In the genomic region with DNA sequence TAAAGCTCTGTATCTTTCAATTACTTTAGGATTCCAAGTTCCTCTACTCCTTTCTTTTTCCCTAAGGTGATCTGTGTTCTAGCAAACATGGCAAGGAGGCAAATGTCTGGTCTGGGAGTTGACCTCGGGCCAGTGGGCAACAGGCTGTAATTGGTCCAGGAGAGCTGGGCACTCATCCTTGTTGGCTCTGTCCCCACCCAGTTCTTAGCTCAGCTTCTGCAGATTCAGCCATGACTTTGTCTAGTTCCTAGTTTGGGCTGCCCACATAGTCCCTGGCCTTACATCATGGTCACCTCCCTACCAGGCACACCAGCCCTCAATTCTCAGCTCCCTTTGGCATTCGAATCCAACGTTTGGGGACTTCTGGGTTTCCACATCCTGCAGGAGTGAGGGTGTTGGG, we compare ENCODE assay signal across 26 cellular contexts.
"Had no signal": no experiment of that assay in that cellular context is flagged by ENCODE, and none has a peak within 500 bp of the region (broad histone marks: within the 10 kb centered on the region; RNA-seq: fewer than 3 reads in every experiment).

No MANE protein-coding gene starts in this region.

- H3K27ac ChIP-seq: adrenal gland, body of pancreas, epithelial cell of prostate, VCaP had no signal

- H3K9me3 Mint-ChIP-seq: activated CD4-positive, alpha-beta memory T cell treated with anti-CD3 and anti-CD28 coated beads, Interleukin-2, amount 10 ng/mL, durations not matched to agents 7 days and 5 days; activated CD4-positive, alpha-beta T cell treated with anti-CD3 and anti-CD28 coated beads, Interleukin-2, amount 10 ng/mL, durations not matched to agents 7 days and 5 days; activated T-helper 17 cell treated with anti-CD3 and anti-CD28 coated beads, Interleukin-2, amount 50 U/mL, for 72 hours had no signal

- H3K27ac Mint-ChIP-seq: activated CD4-positive, alpha-beta memory T cell treated with anti-CD3 and anti-CD28 coated beads, Interleukin-2, amount 10 ng/mL, durations not matched to agents 7 days and 5 days; activated CD4-positive, alpha-beta T cell treated with anti-CD3 and anti-CD28 coated beads, Interleukin-2, amount 10 ng/mL, durations not matched to agents 7 days and 5 days; activated naive CD4-positive, alpha-beta T cell treated with anti-CD3 and anti-CD28 coated beads for 36 hours; activated naive CD4-positive, alpha-beta T cell treated with anti-CD3 and anti-CD28 coated beads, Interleukin-2, amount 50 U/mL, for 24 hours; activated naive CD8-positive, alpha-beta T cell treated with anti-CD3 and anti-CD28 coated beads for 36 hours; activated naive CD8-positive, alpha-beta T cell treated with anti-CD3 and anti-CD28 coated beads, Interleukin-2, amount 50 U/mL, for 24 hours; activated T-helper 17 cell treated with anti-CD3 and anti-CD28 coated beads, Interleukin-2, amount 50 U/mL, for 72 hours; WTC11 had no signal

- DNase-seq: activated CD4-positive, alpha-beta memory T cell treated with anti-CD3 and anti-CD28 coated beads, Interleukin-2, amount 10 ng/mL, durations not matched to agents 7 days and 5 days; activated CD4-positive, alpha-beta T cell treated with anti-CD3 and anti-CD28 coated beads for 1 hour; activated CD4-positive, alpha-beta T cell treated with anti-CD3 and anti-CD28 coated beads for 4 hours; activated CD4-positive, alpha-beta T cell treated with anti-CD3 and anti-CD28 coated beads, Interleukin-2, amount 10 ng/mL, durations not matched to agents 7 days and 5 days; activated CD4-positive, alpha-beta T cell treated with anti-CD3 and anti-CD28 coated beads, Interleukin-2, amount 50 U/mL, for 4 hours; activated effector memory CD4-positive, alpha-beta T cell treated with Interleukin-2 at 50 U/mL for 16 hours; activated gamma-delta T cell treated with Interleukin-2 at 50 U/mL for 16 hours; activated naive CD4-positive, alpha-beta T cell treated with anti-CD3 and anti-CD28 coated beads for 36 hours; activated naive CD8-positive, alpha-beta T cell treated with anti-CD3 and anti-CD28 coated beads for 36 hours; activated naive CD8-positive, alpha-beta T cell treated with anti-CD3 and anti-CD28 coated beads, Interleukin-2, amount 50 U/mL, for 24 hours; activated T-cell treated with anti-CD3 and anti-CD28 coated beads, Interleukin-2, amount 50 U/mL, for 4 hours; adrenal gland; amygdala; aorta; body of pancreas; caudate nucleus; cortex of kidney; effector CD8-positive, alpha-beta T cell; foreskin fibroblast; head of caudate nucleus; T-helper 2 cell had no signal

- H3K9me3 ChIP-seq: adrenal gland, body of pancreas had no signal

- H3K27me3 ChIP-seq: adrenal gland, body of pancreas had no signal

- H3K4me3 Mint-ChIP-seq: activated CD4-positive, alpha-beta memory T cell treated with anti-CD3 and anti-CD28 coated beads, Interleukin-2, amount 10 ng/mL, durations not matched to agents 7 days and 5 days; activated CD4-positive, alpha-beta T cell treated with anti-CD3 and anti-CD28 coated beads, Interleukin-2, amount 10 ng/mL, durations not matched to agents 7 days and 5 days; activated naive CD4-positive, alpha-beta T cell treated with anti-CD3 and anti-CD28 coated beads for 36 hours; activated naive CD4-positive, alpha-beta T cell treated with anti-CD3 and anti-CD28 coated beads, Interleukin-2, amount 50 U/mL, for 24 hours; activated naive CD8-positive, alpha-beta T cell treated with anti-CD3 and anti-CD28 coated beads for 36 hours; activated naive CD8-positive, alpha-beta T cell treated with anti-CD3 and anti-CD28 coated beads, Interleukin-2, amount 50 U/mL, for 24 hours; activated T-cell treated with anti-CD3 and anti-CD28 coated beads, Interleukin-2, amount 50 U/mL, for 4 hours; activated T-helper 17 cell treated with anti-CD3 and anti-CD28 coated beads, Interleukin-2, amount 50 U/mL, for 72 hours; WTC11 had no signal

- H3K4me1 Mint-ChIP-seq: activated CD4-positive, alpha-beta memory T cell treated with anti-CD3 and anti-CD28 coated beads, Interleukin-2, amount 10 ng/mL, durations not matched to agents 7 days and 5 days; activated CD4-positive, alpha-beta T cell treated with anti-CD3 and anti-CD28 coated beads, Interleukin-2, amount 10 ng/mL, durations not matched to agents 7 days and 5 days; activated naive CD8-positive, alpha-beta T cell treated with anti-CD3 and anti-CD28 coated beads for 36 hours; activated naive CD8-positive, alpha-beta T cell treated with anti-CD3 and anti-CD28 coated beads, Interleukin-2, amount 50 U/mL, for 24 hours; activated T-helper 17 cell treated with anti-CD3 and anti-CD28 coated beads, Interleukin-2, amount 50 U/mL, for 72 hours had no signal

- H3K36me3 Mint-ChIP-seq: activated naive CD4-positive, alpha-beta T cell treated with anti-CD3 and anti-CD28 coated beads, Interleukin-2, amount 50 U/mL, for 24 hours; activated naive CD8-positive, alpha-beta T cell treated with anti-CD3 and anti-CD28 coated beads for 36 hours; WTC11 had no signal

- H3K4me3 ChIP-seq: adrenal gland, body of pancreas had no signal

- ATAC-seq: activated naive CD8-positive, alpha-beta T cell treated with anti-CD3 and anti-CD28 coated beads, Interleukin-2, amount 50 U/mL, for 24 hours; activated T-cell treated with anti-CD3 and anti-CD28 coated beads, Interleukin-2, amount 50 U/mL, for 4 hours; activated T-helper 17 cell treated with anti-CD3 and anti-CD28 coated beads, Interleukin-2, amount 50 U/mL, for 72 hours; body of pancreas; WTC11 had no signal

- H3K4me1 ChIP-seq: adrenal gland had no signal

- H3K36me3 ChIP-seq: adrenal gland had no signal
